Comparison of ENCODE assay signal across 15 cellular contexts in the genomic region with DNA sequence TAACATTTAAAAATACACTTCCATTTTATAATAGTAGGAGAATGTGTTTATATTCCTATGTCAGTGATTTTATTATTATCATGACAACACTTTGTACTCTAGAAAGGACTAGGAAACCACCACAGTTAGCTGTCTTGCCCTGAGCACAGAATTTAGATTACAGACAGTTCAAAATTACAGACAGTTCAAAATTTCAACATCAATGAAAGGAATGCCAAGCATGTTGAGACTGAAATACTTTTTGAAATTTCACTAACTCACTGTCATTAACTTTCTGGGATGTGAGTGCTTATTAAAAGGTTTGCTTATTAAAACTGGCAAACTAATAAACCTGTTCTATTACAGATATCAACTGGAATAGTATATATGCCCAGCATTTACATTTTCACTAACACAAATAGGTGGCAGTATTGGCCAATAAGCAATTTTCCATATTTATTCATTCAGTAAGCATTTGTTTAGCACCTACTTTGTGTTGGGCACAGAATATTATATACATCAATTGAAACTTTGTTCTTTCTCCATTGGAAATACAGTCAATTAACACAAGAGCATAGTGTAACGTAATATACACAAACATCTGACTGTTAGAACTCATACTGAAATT.
DNase-seq lines count a peak whose midpoint lies in the region; ATAC-seq and TF ChIP-seq lines count a peak whose summit lies in the region.
"Had no signal": no experiment of that assay in that cellular context is flagged by ENCODE, and none has a peak within 500 bp of the region (broad histone marks: within the 10 kb centered on the region; RNA-seq: fewer than 3 reads in every experiment).

No MANE protein-coding gene starts in this region.

- DNase-seq in AG08395 (ENCODE audit: low spot score) (peak; percentile 11), HCT116 (ENCODE audit: low read depth, low spot score) (no peak), adipocyte (ENCODE audit: low read depth) (peak; percentile 76), kidney glomerular epithelial cell (lab: John Stamatoyannopoulos, UW) (peak; percentile 18), activated T-cell treated with anti-CD3 and anti-CD28 coated beads for 4 hours (no peak), NCI-H2081 (lab: John Stamatoyannopoulos, UW) (no peak), NCI-H510A (lab: John Stamatoyannopoulos, UW) (no peak)
- DNase-seq in activated naive CD4-positive, alpha-beta T cell (lab: John Stamatoyannopoulos, UW) = no peak
- DNase-seq: activated CD8-positive, alpha-beta memory T cell treated with anti-CD3 and anti-CD28 coated beads for 24 hours; CD4-positive, CD25-positive, alpha-beta regulatory T cell; NCI-H345 had no signal

- H3K4me1 ChIP-seq in HCT116 (ENCODE audit: control insufficient read depth in 1 of 2, insufficient read depth in 2 of 2, low read length in 2 of 2) (peaks cover 10 to 45% of the 10 kb centered on the region in 2 experiments), adipocyte (ENCODE audit: control insufficient read depth, insufficient read depth, low read length) (peaks cover 57% of the 10 kb centered on the region)

- H3K27me3 ChIP-seq in HCT116 (ENCODE audit: insufficient read depth, low read length) (no peaks in the 10 kb centered on the region), adipocyte (replicated peaks; ENCODE audit: control insufficient read depth, insufficient read depth, low read length) (no peaks in the 10 kb centered on the region)

- TF ChIP-seq POLR2A in HCT116 (IDR thresholded peaks at IDR 0.05; ENCODE audit: borderline replicate concordance, extremely low read depth, insufficient read depth, insufficient read length) = no peak

- POLR2A ChIA-PET in HCT116 (lab: Charles Lee) = no interaction called here

- H3K4me3 ChIP-seq in HCT116 (replicated peaks in 1 of 2; ENCODE audit: low read depth in 1 of 2, low read length in 2 of 2) (no peak overlapping the region), adipocyte (ENCODE audit: low read length) (peak overlapping the region; percentile 60)
- H3K4me3 ChIP-seq: coronary artery, psoas muscle had no signal

- BruUV-seq in HCT116 (replicated peaks; lab: Mats Ljungman, UMichigan) = no TSS peak

- H3K9me2 ChIP-seq in HCT116 (ENCODE audit: insufficient read depth) = no peaks in the 10 kb centered on the region

- peaks cover 23% of the 10 kb centered on the region for H3K79me2 ChIP-seq in HCT116 (ENCODE audit: insufficient read depth, low read length)

- no peak overlapping the region for H2AFZ ChIP-seq in HCT116 (ENCODE audit: low read depth, low read length, poor library complexity, severe bottlenecking)

- no peak overlapping the region for H3K27ac ChIP-seq in HCT116 (ENCODE audit: low read depth, low read length)
- H3K27ac ChIP-seq: psoas muscle had no signal

- CTCF ChIA-PET in HCT116 (lab: Charles Lee) = interaction anchor here (1.6 kb wide), 1 partner anchor 52 kb away, joined by 3 read pairs; no protein-coding TSS in a partner anchor

- intact Hi-C loops in HCT116 (cut with micrococcal nuclease) = no loop called here

- H3K9ac ChIP-seq in HCT116 (ENCODE audit: low read length) = no peak overlapping the region
- peak overlapping the region; percentile 75 for H3K9ac ChIP-seq in adipocyte (ENCODE audit: low read length)

- peak; percentile 38 for TF ChIP-seq RAD21 in HCT116 (IDR thresholded peaks at IDR 0.05; ENCODE audit: low read depth)

- H3K36me3 ChIP-seq in HCT116 (ENCODE audit: control insufficient read depth in 1 of 2, insufficient read depth in 2 of 2, low read length in 2 of 2) (no peaks in the 10 kb centered on the region), adipocyte (ENCODE audit: control insufficient read depth, insufficient read depth, low read length, severe bottlenecking) (no peaks in the 10 kb centered on the region)

- H3K4me2 ChIP-seq in HCT116 (ENCODE audit: low read length) = peak overlapping the region; percentile 40; the same call in 1 of the 2 replicates

- H4K20me1 ChIP-seq in HCT116 (ENCODE audit: insufficient read depth) = no peaks in the 10 kb centered on the region

- TF ChIP-seq CTCF in HCT116 (IDR thresholded peaks at IDR 0.05 in 2 of 3, conservative IDR thresholded peaks at IDR 0.05 in 1 of 3; ENCODE audit: borderline replicate concordance in 1 of 3, insufficient read depth in 1 of 3, low read depth in 2 of 3, low read length in 2 of 3) = peak in 2 of 3 experiments; percentile 12 to 43; a peak in 3 of 6 replicates

- ATAC-seq in HCT116 = no peak
- ATAC-seq: activated naive CD4-positive, alpha-beta T cell treated with anti-CD3 and anti-CD28 coated beads, Interleukin-2, amount 50 U/mL, for 72 hours; stimulated activated memory B cell treated with anti-CD40 and anti-IgM and Interleukin-4, amounts not matched to agents 10 μg/mL and 1 μg/mL and 100 μg/mL, for 72 hours had no signal

- no peaks in the 10 kb centered on the region for H3K9me3 ChIP-seq in HCT116 (ENCODE audit: control insufficient read depth in 1 of 2, insufficient read depth in 1 of 2, low read depth in 1 of 2, low read length in 2 of 2)
- no peaks in the 10 kb centered on the region for H3K9me3 ChIP-seq in adipocyte (ENCODE audit: control insufficient read depth, low read length)
- H3K9me3 ChIP-seq: psoas muscle had no signal

- RAD21 ChIA-PET in HCT116 (lab: Charles Lee; ENCODE audit: low non-redundant PET in 1 of 2, low total read pairs in 2 of 2, uncharacterized antibody in 2 of 2, unreplicated experiment in 2 of 2) = no interaction called here

TF ChIP-seq in HCT116, 20 proteins besides CTCF, POLR2A, EP300 and RAD21:
- no peak for TF ChIP-seq CBX3 (IDR thresholded peaks at IDR 0.05; ENCODE audit: low read depth)
TF ChIP-seq in HCT116: peak in this region for 0.

Comparison
In these comparisons a context has a peak if more than half of its experiments do, and no peak if none do; other contexts are left out.
1. DNase-seq: peak in AG08395 (single experiment), adipocyte (single experiment) and kidney glomerular epithelial cell (single experiment); none in HCT116 (single experiment), activated T-cell treated with anti-CD3 and anti-CD28 coated beads for 4 hours (single experiment), NCI-H2081 (0 of 2), activated naive CD4-positive, alpha-beta T cell (0 of 4) and NCI-H510A (single experiment).